ENCODE assay signal across 8 cellular contexts in genomic region chr17:42562845-42563509, GRCh38. TPM values are rescaled to one million over a fixed set of nuclear protein-coding genes. Genes with fewer than 3 reads are reported as not detected.
DNase-seq lines count a peak whose midpoint lies in the region; ATAC-seq and TF ChIP-seq lines count a peak whose summit lies in the region.

No MANE protein-coding gene starts in this region.

- H3K4me3 ChIP-seq in astrocyte of the cerebellum (ENCODE audit: low read depth, low read length) (peak overlapping the region; percentile 68), lower lobe of right lung (peak overlapping the region; percentile 96), vagina (peak overlapping the region; percentile 84 to 85)

- H3K9me3 ChIP-seq in lower lobe of right lung: no peaks in the 10 kb centered on the region
- H3K9me3 ChIP-seq in vagina: no peaks in the 10 kb centered on the region

- H3K27me3 ChIP-seq in lower lobe of right lung (ENCODE audit: low read depth) (no peaks in the 10 kb centered on the region), vagina (no peaks in the 10 kb centered on the region)

- H3K36me3 ChIP-seq in lower lobe of right lung (peaks cover 23% of the 10 kb centered on the region), vagina (peaks cover 0 to 22% of the 10 kb centered on the region in 2 donors)

- no peak for TF ChIP-seq CTCF in astrocyte of the cerebellum (IDR thresholded peaks at IDR 0.05; ENCODE audit: low read depth, low read length, missing control alignments)
- no peak for TF ChIP-seq CTCF in lower lobe of right lung (IDR thresholded peaks at IDR 0.05)
- no peak for TF ChIP-seq CTCF in vagina (IDR thresholded peaks at IDR 0.05)

- no peak for ATAC-seq in Right ventricle myocardium superior (ENCODE audit: poor library complexity)
- ATAC-seq in lower lobe of right lung: no peak

- in situ Hi-C loops in astrocyte of the cerebellum (cut with HindIII; ENCODE audit: low sequenced_read_pairs): no loop called here

- H3K4me1 ChIP-seq in lower lobe of right lung (peaks cover 50% of the 10 kb centered on the region), vagina (peaks cover 48% of the 10 kb centered on the region)

- DNase-seq in Right ventricle myocardium superior (peak; percentile 39), cardiac septum (ENCODE audit: low spot score) (no peak), astrocyte of the cerebellum (ENCODE audit: low read depth) (no peak), lower lobe of right lung (no peak), vagina (ENCODE audit: extremely low spot score in 2 of 2) (no peak), NCI-H187 (lab: John Stamatoyannopoulos, UW) (no peak), amygdala (lab: John Stamatoyannopoulos, UW) (no peak), SHP77 treated with DMSO at 0.1 percent for 48 hours (lab: John Stamatoyannopoulos, UW) (no peak)

- intact Hi-C loops in Right ventricle myocardium superior (cut with DNase I): no loop called here
- intact Hi-C loops in cardiac septum (cut with DNase I): no loop called here
- intact Hi-C loops in lower lobe of right lung (cut with DNase I): no loop called here
- intact Hi-C loops in vagina (cut with DNase I): no loop called here

- TF ChIP-seq POLR2A in vagina (IDR thresholded peaks at IDR 0.05): no peak

- H3K27ac ChIP-seq in lower lobe of right lung: peak overlapping the region; percentile 73
- H3K27ac ChIP-seq in vagina: peak overlapping the region; percentile 84

RNA-seq across cellular contexts. Expression of gene COASY, which starts 1.0 kb away (rescaled TPM):
- total RNA-seq in Right ventricle myocardium superior (41.6 TPM), cardiac septum (33.4 TPM), lower lobe of right lung (65.8 TPM), vagina (24.8 TPM)

RNA-seq across cellular contexts. Expression of gene MLX, which starts 3.9 kb away (rescaled TPM):
- total RNA-seq in Right ventricle myocardium superior: 69.1 TPM
- total RNA-seq in cardiac septum: 43.1 TPM
- 70.5 TPM for total RNA-seq in lower lobe of right lung
- 33.9 TPM for total RNA-seq in vagina

RNA-seq across cellular contexts. Expression of gene HSD17B1, which starts 10.3 kb away (rescaled TPM):
- total RNA-seq in Right ventricle myocardium superior: 0.78 TPM
- 0.83 TPM for total RNA-seq in cardiac septum
- 2.2 TPM for total RNA-seq in lower lobe of right lung
- 2.0 TPM for total RNA-seq in vagina

RNA-seq across cellular contexts. Expression of gene PSMC3IP, which starts 14.6 kb away (rescaled TPM):
- 2.3 TPM for total RNA-seq in Right ventricle myocardium superior
- 1.8 TPM for total RNA-seq in cardiac septum
- 4.8 TPM for total RNA-seq in lower lobe of right lung
- total RNA-seq in vagina: 0.98 TPM

RNA-seq across cellular contexts. Expression of gene NAGLU, which starts 26.9 kb away (rescaled TPM):
- 8.3 TPM for total RNA-seq in Right ventricle myocardium superior
- 12.1 TPM for total RNA-seq in cardiac septum
- 39.1 TPM for total RNA-seq in lower lobe of right lung
- 24.6 TPM for total RNA-seq in vagina
